19 cellular contexts compared by ENCODE assay signal in genomic region chr12:115798309-115798917, GRCh38.
"Had no signal": no experiment of that assay in that cellular context is flagged by ENCODE, and none has a peak within 500 bp of the region (broad histone marks: within the 10 kb centered on the region; RNA-seq: fewer than 3 reads in every experiment).

No MANE protein-coding gene starts in this region.

- H2AFZ ChIP-seq: hepatocyte had no signal

- H3K4me1 ChIP-seq: breast epithelium, gastroesophageal sphincter, right lobe of liver had no signal

- H3K4me3 ChIP-seq: breast epithelium, gastroesophageal sphincter, hepatocyte, right lobe of liver, transverse colon had no signal

- ATAC-seq: activated naive CD8-positive, alpha-beta T cell treated with anti-CD3 and anti-CD28 coated beads, Interleukin-2, amount 50 U/mL, for 24 hours; gastroesophageal sphincter; left cardiac atrium; right lobe of liver had no signal

- H3K79me2 ChIP-seq: hepatocyte had no signal

- H3K4me2 ChIP-seq: hepatocyte had no signal

- DNase-seq: activated CD4-positive, alpha-beta memory T cell treated with anti-CD3 and anti-CD28 coated beads for 36 hours; activated CD4-positive, alpha-beta T cell treated with anti-CD3 and anti-CD28 coated beads, Interleukin-2, amount 10 ng/mL, durations not matched to agents 24 days and 14 days; activated CD4-positive, CD25-positive, alpha-beta regulatory T cell treated with anti-CD3 and anti-CD28 coated beads, Interleukin-2, amount 50 U/mL, for 72 hours; activated CD8-positive, alpha-beta memory T cell treated with anti-CD3 and anti-CD28 coated beads, Interleukin-2, amount 50 U/mL, for 48 hours; activated gamma-delta T cell treated with Interleukin-2 at 50 U/mL for 16 hours; activated naive CD4-positive, alpha-beta T cell treated with anti-CD3 and anti-CD28 coated beads, Interleukin-2, amount 50 U/mL, for 16 hours; activated naive CD8-positive, alpha-beta T cell treated with anti-CD3 and anti-CD28 coated beads, Interleukin-2, amount 50 U/mL, for 24 hours; activated T-cell treated with anti-CD3 and anti-CD28 coated beads, Interleukin-2, amount 50 U/mL, for 24 hours; central memory CD4-positive, alpha-beta T cell; left cardiac atrium; mammary epithelial cell; posterior cingulate gyrus; right lobe of liver; stimulated activated CD4-positive, alpha-beta T cell treated with anti-CD3 and anti-CD28 coated beads, Interleukin-2, amount 100 ng/mL, for 48 hours; stimulated activated naive CD4-positive, alpha-beta T cell treated with Interleukin-2 at 50 U/mL for 16 hours; transverse colon had no signal

- H3K9me3 ChIP-seq: breast epithelium, gastroesophageal sphincter, right lobe of liver, transverse colon had no signal

- H3K27me3 ChIP-seq: breast epithelium, gastroesophageal sphincter, hepatocyte, right lobe of liver, transverse colon had no signal

- H3K36me3 ChIP-seq: breast epithelium, gastroesophageal sphincter, right lobe of liver, transverse colon had no signal

- H3K27ac ChIP-seq: breast epithelium, gastroesophageal sphincter, hepatocyte, right lobe of liver, transverse colon had no signal
